In genomic region chr7:105013818-105014724, GRCh38 we compare ENCODE assay signal across 1 cellular context.
TF ChIP-seq lines count a peak whose summit lies in the region.

Gene KMT2E (plus strand): TSS chr7:105014205. CDS start chr7:105040953, 26,748 bp downstream.

TF ChIP-seq in GM23338, 12 proteins besides CTCF, POLR2A, EP300 and RAD21 (continued from another document):
- TF ChIP-seq ZNF462 (CRISPR knock-in tag; IDR thresholded peaks at IDR 0.05) (no peak), NANOG (IDR thresholded peaks at IDR 0.05; ENCODE audit: borderline replicate concordance) (no peak), POLR2AphosphoS5 (IDR thresholded peaks at IDR 0.05; ENCODE audit: low read depth) (no peak; the same call in 1 of the 2 replicates), REST (IDR thresholded peaks at IDR 0.05; ENCODE audit: unreplicated experiment) (peak; percentile 10), EZH2 (IDR thresholded peaks at IDR 0.05; ENCODE audit: low read depth, unreplicated experiment) (no peak)
